Comparison of ENCODE assay signal across 20 cellular contexts in genomic region chr22:24026733-24027132, GRCh38. TPM values are rescaled to one million over a fixed set of nuclear protein-coding genes. Genes with fewer than 3 reads are reported as not detected.
DNase-seq lines count a peak whose midpoint lies in the region; ATAC-seq, FAIRE-seq and TF ChIP-seq lines count a peak whose summit lies in the region.
"Had no signal": no experiment of that assay in that cellular context is flagged by ENCODE, and none has a peak within 500 bp of the region (broad histone marks: within the 10 kb centered on the region; RNA-seq: fewer than 3 reads in every experiment).

No MANE protein-coding gene starts in this region.

- H3K4me1 Mint-ChIP-seq in progenitor cell of endocrine pancreas (ENCODE audit: low read depth): peaks cover 10% of the 10 kb centered on the region

- no peak for ATAC-seq in right lobe of liver
- ATAC-seq: GM12878, HCT116 had no signal

- TF ChIP-seq POLR2A in adrenal gland (IDR thresholded peaks at IDR 0.05) (no peak), right lobe of liver (IDR thresholded peaks at IDR 0.05) (no peak)

- H2AFZ ChIP-seq in SK-N-SH (ENCODE audit: low read depth): no peak overlapping the region
- H2AFZ ChIP-seq: GM23248 had no signal

- POLR2A ChIA-PET in HEK293 (lab: Yijun Ruan, JAX): interaction anchor here (0.6 kb wide), 1 partner anchor 16 kb away, joined by 3 read pairs; the partner anchor contains the start of gene CABIN1
- POLR2A ChIA-PET in SK-N-SH (lab: Yijun Ruan, JAX): no interaction called here

- H3K9me2 ChIP-seq in SK-N-SH: no peaks in the 10 kb centered on the region

- H3K4me3 ChIP-seq in HEK293 (ENCODE audit: low read depth, low read length) (no peak overlapping the region), SK-N-SH (ENCODE audit: low read depth in 2 of 2, low read length in 1 of 2) (no peak overlapping the region), adrenal gland (no peak overlapping the region), small intestine (ENCODE audit: low read depth in 1 of 2, low read length in 2 of 2) (no peak overlapping the region), right lobe of liver (no peak overlapping the region)
- H3K4me3 ChIP-seq: BLaER1 treated with 17β-estradiol and CSF1 and Interleukin-3, amounts not matched to agents 10 nM and 100 nM; GM12878; GM23248 had no signal

- H3K27me3 ChIP-seq in SK-N-SH (ENCODE audit: insufficient read depth) (no peaks in the 10 kb centered on the region), adrenal gland (no peaks in the 10 kb centered on the region), small intestine (ENCODE audit: control insufficient read depth in 2 of 2, insufficient read depth in 2 of 2, low read length in 2 of 2) (no peaks in the 10 kb centered on the region), right lobe of liver (no peaks in the 10 kb centered on the region)
- H3K27me3 ChIP-seq: BLaER1 treated with 17β-estradiol and CSF1 and Interleukin-3, amounts not matched to agents 10 nM and 100 nM had no signal

- DNase-seq in NCI-H146 treated with DMSO at 0.1 percent for 48 hours (lab: John Stamatoyannopoulos, UW; ENCODE audit: unreplicated experiment) (peak; percentile 16), SK-N-SH (peak; percentile 49), progenitor cell of endocrine pancreas (ENCODE audit: low spot score, unreplicated experiment) (no peak), adrenal gland (no peak), small intestine (no peak), right lobe of liver (no peak)
- DNase-seq: ACHN; CD4-positive, CD25-positive, alpha-beta regulatory T cell; DMS79; GM23248; IMR-90 had no signal

- H3F3A ChIP-seq in SK-N-SH (replicated peaks; ENCODE audit: insufficient read depth): peaks cover 10% of the 10 kb centered on the region

- H3K4me3 Mint-ChIP-seq in progenitor cell of endocrine pancreas (ENCODE audit: low read depth): no peak overlapping the region
- H3K4me3 Mint-ChIP-seq: CD4-positive, CD25-positive, alpha-beta regulatory T cell had no signal

- no peak overlapping the region for H3K4me2 ChIP-seq in SK-N-SH

- H3K27ac ChIP-seq in HEK293 (ENCODE audit: extremely low read depth, low read depth, low read length): no peak overlapping the region
- peak overlapping the region in 1 of 2 experiments; percentile 74; a peak in 1 of 4 replicates for H3K27ac ChIP-seq in SK-N-SH (ENCODE audit: low read depth in 2 of 2, low read length in 1 of 2)
- no peak overlapping the region for H3K27ac ChIP-seq in adrenal gland
- no peak overlapping the region for H3K27ac ChIP-seq in small intestine (ENCODE audit: low read depth in 1 of 2, low read length in 1 of 2)
- H3K27ac ChIP-seq in right lobe of liver: no peak overlapping the region
- H3K27ac ChIP-seq: BLaER1 treated with 17β-estradiol and CSF1 and Interleukin-3, amounts not matched to agents 10 nM and 100 nM; GM23248 had no signal

- H3K4me1 ChIP-seq in HEK293 (ENCODE audit: control insufficient read depth, insufficient read depth, low read length) (peaks cover 21% of the 10 kb centered on the region), SK-N-SH (ENCODE audit: control insufficient read depth in 1 of 2, insufficient read depth in 2 of 2, low read depth in 1 of 2, low read length in 1 of 2) (peaks cover 0 to 33% of the 10 kb centered on the region in 2 experiments; a peak in 2 of 4 replicates), adrenal gland (replicated peaks in 1 of 2) (peaks cover 9 to 26% of the 10 kb centered on the region in 2 donors), small intestine (ENCODE audit: control insufficient read depth in 2 of 2, insufficient read depth in 1 of 2, low read depth in 1 of 2, low read length in 1 of 2) (peaks cover 0 to 2% of the 10 kb centered on the region in 2 donors), right lobe of liver (peaks cover 0 to 4% (median 0%) of the 10 kb centered on the region in 4 donors)

- peaks cover 6% of the 10 kb centered on the region for H3K36me3 Mint-ChIP-seq in progenitor cell of endocrine pancreas (ENCODE audit: insufficient read depth)

- peak overlapping the region; percentile 46 for H3K27ac Mint-ChIP-seq in progenitor cell of endocrine pancreas
- H3K27ac Mint-ChIP-seq: CD4-positive, CD25-positive, alpha-beta regulatory T cell had no signal

- H3K36me3 ChIP-seq in HEK293 (ENCODE audit: control insufficient read depth in 2 of 2, insufficient read depth in 1 of 2, low read length in 2 of 2): peaks cover 6% of the 10 kb centered on the region in 2 experiments; a peak in 2 of 3 replicates
- H3K36me3 ChIP-seq in SK-N-SH (replicated peaks in 1 of 2; ENCODE audit: control insufficient read depth in 1 of 2, insufficient read depth in 2 of 2, low read length in 1 of 2): peaks cover 3 to 14% of the 10 kb centered on the region in 2 experiments
- no peaks in the 10 kb centered on the region for H3K36me3 ChIP-seq in adrenal gland (replicated peaks in 1 of 2)
- H3K36me3 ChIP-seq in small intestine (ENCODE audit: control insufficient read depth in 2 of 2, insufficient read depth in 2 of 2, low read length in 2 of 2): no peaks in the 10 kb centered on the region
- H3K36me3 ChIP-seq in right lobe of liver: no peaks in the 10 kb centered on the region

- 87% methylated on average over 3 of the region's 3 CpGs for whole genome bisulfite sequencing in SK-N-SH (ENCODE audit: low lambda C conversion rate)
- 59 to 71% (median 65%) methylated on average over 3 of the region's 3 CpGs for whole genome bisulfite sequencing in adrenal gland, 4 donors
- WGBS in small intestine, 3 donors: 88 to 92% (median 92%) methylated on average over 3 of the region's 3 CpGs
- WGBS in right lobe of liver (ENCODE audit: insufficient coverage, low coverage, low lambda C conversion rate, missing lambda C conversion rate): 82% methylated on average over 3 of the region's 3 CpGs

- H3K27me3 Mint-ChIP-seq in progenitor cell of endocrine pancreas: no peaks in the 10 kb centered on the region
- H3K27me3 Mint-ChIP-seq: CD4-positive, CD25-positive, alpha-beta regulatory T cell had no signal

- CTCF ChIA-PET in HEK293 (lab: Yijun Ruan, JAX): interaction anchor here (1.3 kb wide), 1 partner anchor 163 kb away, joined by 3 read pairs; no protein-coding TSS in a partner anchor
- CTCF ChIA-PET in SK-N-SH (lab: Yijun Ruan, JAX): interaction anchor here (1.1 kb wide), 1 partner anchor 130 kb away, joined by 3 read pairs; no protein-coding TSS in a partner anchor

- intact Hi-C loops in adrenal gland (cut with DNase I) (no loop called here), right lobe of liver (cut with DNase I) (no loop called here)

- FAIRE-seq in small intestine (lab: Jason Lieb, UNC): no peak
- FAIRE-seq: GM12878, GM18507, H54 had no signal

- peaks cover 4% of the 10 kb centered on the region for H3K9me3 Mint-ChIP-seq in progenitor cell of endocrine pancreas (ENCODE audit: low read depth)

- no peak overlapping the region for H3K9ac ChIP-seq in SK-N-SH
- H3K9ac ChIP-seq: BLaER1 treated with 17β-estradiol and CSF1 and Interleukin-3, amounts not matched to agents 10 nM and 100 nM; GM23248 had no signal

- TF ChIP-seq CTCF in HEK293 (tag by site-specific recombination; IDR thresholded peaks at IDR 0.05): no peak
- TF ChIP-seq CTCF in SK-N-SH (IDR thresholded peaks at IDR 0.05): no peak
- no peak for TF ChIP-seq CTCF in progenitor cell of endocrine pancreas (IDR thresholded peaks at IDR 0.05; ENCODE audit: unreplicated experiment)
- TF ChIP-seq CTCF in adrenal gland (IDR thresholded peaks at IDR 0.05): no peak
- no peak for TF ChIP-seq CTCF in right lobe of liver (IDR thresholded peaks at IDR 0.05)

- H3K9me3 ChIP-seq in HEK293 (ENCODE audit: control insufficient read depth, insufficient read depth, low read depth, low read length) (no peaks in the 10 kb centered on the region), SK-N-SH (peaks cover 18% of the 10 kb centered on the region; the same call in 1 of the 2 replicates), adrenal gland (replicated peaks in 1 of 3) (no peaks in the 10 kb centered on the region), small intestine (ENCODE audit: control insufficient read depth, low read depth) (no peaks in the 10 kb centered on the region), right lobe of liver (no peaks in the 10 kb centered on the region)

- peaks cover 84% of the 10 kb centered on the region for H3K79me2 ChIP-seq in SK-N-SH (ENCODE audit: insufficient read depth)

- TF ChIP-seq RAD21 in SK-N-SH (IDR thresholded peaks at IDR 0.05; ENCODE audit: low read length): no peak

- H4K20me1 ChIP-seq in SK-N-SH (ENCODE audit: insufficient read depth): peaks cover 5% of the 10 kb centered on the region; the same call in 1 of the 2 replicates

- peak in 1 of 2 experiments; percentile 80; a peak in 2 of 4 replicates for TF ChIP-seq EP300 in SK-N-SH (IDR thresholded peaks at IDR 0.05; ENCODE audit: borderline replicate concordance in 1 of 2, low read depth in 1 of 2, low read length in 1 of 2)

RNA-seq across cellular contexts. Expression of gene CABIN1, which starts 15.6 kb away (rescaled TPM):
- polyA plus RNA-seq in SK-N-SH (2012; rRNA removed): 6.1 and 7.3 TPM in 2 replicates
- 3.4 and 4.3 TPM in 2 replicates for polyA plus RNA-seq in SK-N-SH (2012; cell fraction: cytosol; rRNA removed)
- polyA plus RNA-seq in SK-N-SH (2012; cell fraction: nucleus; rRNA removed): 35.3 and 62.4 TPM in 2 replicates
- 91.4 and 102 TPM in 2 replicates for total RNA-seq in progenitor cell of endocrine pancreas
- total RNA-seq in adrenal gland: 10 to 100 TPM; 31.6 to 63.8 (median 49.8) TPM
- 10 to 100 TPM; 15.4 to 80.9 (median 80.2) TPM for polyA plus RNA-seq in adrenal gland
- 10 to 100 TPM; 19.7 to 33.0 (median 31.3) TPM for polyA plus RNA-seq in small intestine
- total RNA-seq in right lobe of liver: 10 to 100 TPM; 17.1 to 22.8 (median 19.2) TPM
- total RNA-seq: G401 had no signal

RNA-seq across cellular contexts. Expression of gene GSTT4, which starts 21.5 kb away (rescaled TPM):
- polyA plus RNA-seq in SK-N-SH (2012; rRNA removed): not detected in 2 replicates
- polyA plus RNA-seq in SK-N-SH (2012; cell fraction: cytosol; rRNA removed): not detected in 2 replicates
- polyA plus RNA-seq in SK-N-SH (2012; cell fraction: nucleus; rRNA removed): not detected in 2 replicates
- total RNA-seq in progenitor cell of endocrine pancreas: not detected in 2 replicates
- total RNA-seq in adrenal gland: not detected
- not detected for polyA plus RNA-seq in adrenal gland
- not detected for polyA plus RNA-seq in small intestine
- total RNA-seq in right lobe of liver: not detected
- total RNA-seq: A172; CD4-positive, CD25-positive, alpha-beta regulatory T cell; G401; GM12878; GM23248; HT-29; IMR-90 had no signal
- polyA plus RNA-seq: CD4-positive, CD25-positive, alpha-beta regulatory T cell; GM12878; GM23248; IMR-90 had no signal

RNA-seq across cellular contexts. Expression of gene GSTT2, which starts 46.8 kb away (rescaled TPM):
- 3.7 and 6.3 TPM in 2 replicates for polyA plus RNA-seq in SK-N-SH (2012; rRNA removed)
- 1.1 and 1.5 TPM in 2 replicates for polyA plus RNA-seq in SK-N-SH (2012; cell fraction: cytosol; rRNA removed)
- polyA plus RNA-seq in SK-N-SH (2012; cell fraction: nucleus; rRNA removed): 19.4 and 20.0 TPM in 2 replicates
- total RNA-seq in progenitor cell of endocrine pancreas: 0.47 and 0.60 TPM in 2 replicates
- 1 to 10 TPM in 4 of 8 donors, under 1 TPM in 4; 0.28 to 6.1 (median 1.00) TPM for total RNA-seq in adrenal gland
- 1 to 10 TPM in 1 of 3 donors, under 1 TPM in 2; 0.24 to 1.6 (median 0.40) TPM for polyA plus RNA-seq in adrenal gland
- 1 to 10 TPM in 1 of 3 donors, under 1 TPM in 1, not detected in 1; 0.81 to 1.4 TPM for polyA plus RNA-seq in small intestine
- total RNA-seq in right lobe of liver: under 1 TPM in 1 of 6 experiments, not detected in 5; 0.76 TPM
- total RNA-seq: A172; CD4-positive, CD25-positive, alpha-beta regulatory T cell; G401; GM12878 had no signal
- polyA plus RNA-seq: CD4-positive, CD25-positive, alpha-beta regulatory T cell; GM12878 had no signal

RNA-seq across cellular contexts. Expression of gene DDT, which starts 52.5 kb away (rescaled TPM):
- polyA plus RNA-seq in SK-N-SH (2012; rRNA removed) (181 and 198 TPM in 2 replicates), adrenal gland (100 to 1,000 TPM in 1 of 3 donors, 10 to 100 TPM in 2; 62.1 to 184 (median 95.3) TPM), small intestine (100 to 1,000 TPM; 417 to 876 (median 485) TPM)
- 149 and 169 TPM in 2 replicates for polyA plus RNA-seq in SK-N-SH (2012; cell fraction: cytosol; rRNA removed)
- polyA plus RNA-seq in SK-N-SH (2012; cell fraction: nucleus; rRNA removed): 99.0 and 113 TPM in 2 replicates
- total RNA-seq in progenitor cell of endocrine pancreas (93.3 and 102 TPM in 2 replicates), adrenal gland (100 to 1,000 TPM in 7 of 8 donors, 10 to 100 TPM in 1; 90.1 to 202 (median 146) TPM), right lobe of liver (100 to 1,000 TPM; 198 to 587 (median 295) TPM)
- total RNA-seq: G401 had no signal

Comparison
In these comparisons a context has a peak if more than half of its experiments do, and no peak if none do; other contexts are left out.
1. DNase-seq: peak in NCI-H146 treated with DMSO at 0.1 percent for 48 hours (single experiment) and SK-N-SH (single experiment); none in progenitor cell of endocrine pancreas (single experiment), adrenal gland (0 of 7), small intestine (single experiment) and right lobe of liver (0 of 3).
2. Of the 4 proteins assayed by ChIP-seq in both HEK293 and SK-N-SH: peak only in HEK293: YY1; only in SK-N-SH: none; in both: none; in neither: 3.